In genomic region chr15:83955806-83956265, GRCh38 we compare ENCODE assay signal across 13 cellular contexts.
A peak's percentile ranks its signal among the peaks of the same experiment; 100 is the strongest.
DNase-seq lines count a peak whose midpoint lies in the region; ATAC-seq and FAIRE-seq lines count a peak whose summit lies in the region.
"Had no signal": no experiment of that assay in that cellular context is flagged by ENCODE, and none has a peak within 500 bp of the region (broad histone marks: within the 10 kb centered on the region; RNA-seq: fewer than 3 reads in every experiment).

No MANE protein-coding gene starts in this region.

- FAIRE-seq in GM18507 (lab: Jason Lieb, UNC): peak; percentile 93

- DNase-seq in GM18507 (ENCODE audit: extremely low spot score, insufficient read length, low read depth): peak; percentile 9
- DNase-seq in NOMO-1 treated with dmso at 0.1 percent for 144 hours (lab: John Stamatoyannopoulos, UW; ENCODE audit: unreplicated experiment): peak; percentile 4
- no peak for DNase-seq in NCI-H82 (lab: John Stamatoyannopoulos, UW)
- no peak for DNase-seq in NCI-H187 (lab: John Stamatoyannopoulos, UW)
- no peak for DNase-seq in left ventricle myocardium superior
- DNase-seq in amniotic stem cell (lab: John Stamatoyannopoulos, UW): no peak
- DNase-seq: BE2C, KG1, natural killer cell, OCI-M1 had no signal

- intact Hi-C loops in left ventricle myocardium superior (cut with micrococcal nuclease): no loop called here

- ATAC-seq in GM21381 (IDR thresholded peaks at IDR 0.05; ENCODE audit: unreplicated experiment): peak; percentile 97
- peak; percentile 95 for ATAC-seq in HG03060 (IDR thresholded peaks at IDR 0.05; ENCODE audit: low read depth, unreplicated experiment)
- ATAC-seq in left ventricle myocardium superior: no peak
- ATAC-seq: activated naive CD4-positive, alpha-beta T cell treated with anti-CD3 and anti-CD28 coated beads, Interleukin-2, amount 50 U/mL, for 72 hours had no signal

Comparison
In these comparisons a context has a peak if more than half of its experiments do, and no peak if none do; other contexts are left out.
1. DNase-seq: peak in GM18507 (single experiment) and NOMO-1 treated with dmso at 0.1 percent for 144 hours (single experiment); none in NCI-H82 (single experiment), NCI-H187 (0 of 2), left ventricle myocardium superior (single experiment) and amniotic stem cell (single experiment).